ENCODE assay signal across 23 cellular contexts in genomic region chr2:24520175-24520574, GRCh38. TPM values are rescaled to one million over a fixed set of nuclear protein-coding genes. Genes with fewer than 3 reads are reported as not detected.
DNase-seq lines count a peak whose midpoint lies in the region; ATAC-seq and TF ChIP-seq lines count a peak whose summit lies in the region.
"Had no signal": no experiment of that assay in that cellular context is flagged by ENCODE, and none has a peak within 500 bp of the region (broad histone marks: within the 10 kb centered on the region; RNA-seq: fewer than 3 reads in every experiment).

No MANE protein-coding gene starts in this region.

- H3K4me1 Mint-ChIP-seq in activated naive CD8-positive, alpha-beta T cell treated with anti-CD3 and anti-CD28 coated beads, Interleukin-2, amount 50 U/mL, for 24 hours: peaks cover 62% of the 10 kb centered on the region
- H3K4me1 Mint-ChIP-seq in activated naive CD8-positive, alpha-beta T cell treated with anti-CD3 and anti-CD28 coated beads for 36 hours: peaks cover 54% of the 10 kb centered on the region
- H3K4me1 Mint-ChIP-seq in CD4-positive, CD25-positive, alpha-beta regulatory T cell: peaks cover 40 to 61% (median 53%) of the 10 kb centered on the region in 4 donors
- H3K4me1 Mint-ChIP-seq in stimulated activated effector memory CD8-positive, alpha-beta T cell treated with anti-CD3 and anti-CD28 coated beads, Interleukin-12 subunit alpha, Interleukin-12 subunit beta, amount 100 ng/mL, for 72 hours: peaks cover 52% of the 10 kb centered on the region
- peaks cover 7% of the 10 kb centered on the region for H3K4me1 Mint-ChIP-seq in endodermal cell

- peak overlapping the region; percentile 87 for H3K27ac Mint-ChIP-seq in activated naive CD8-positive, alpha-beta T cell treated with anti-CD3 and anti-CD28 coated beads, Interleukin-2, amount 50 U/mL, for 24 hours
- H3K27ac Mint-ChIP-seq in activated naive CD8-positive, alpha-beta T cell treated with anti-CD3 and anti-CD28 coated beads for 36 hours: no peak overlapping the region
- peak overlapping the region in 1 of 3 donors; percentile 77 for H3K27ac Mint-ChIP-seq in CD4-positive, CD25-positive, alpha-beta regulatory T cell
- H3K27ac Mint-ChIP-seq in stimulated activated effector memory CD8-positive, alpha-beta T cell treated with anti-CD3 and anti-CD28 coated beads, Interleukin-12 subunit alpha, Interleukin-12 subunit beta, amount 100 ng/mL, for 72 hours: no peak overlapping the region
- no peak overlapping the region for H3K27ac Mint-ChIP-seq in endodermal cell
- H3K27ac Mint-ChIP-seq: CD14-positive monocyte, H9 had no signal

- H3K9ac ChIP-seq in Karpas-422 (ENCODE audit: low read length) (no peak overlapping the region), endodermal cell (ENCODE audit: extremely low read depth, low read length, poor library complexity, severe bottlenecking) (no peak overlapping the region)
- H3K9ac ChIP-seq: BLaER1 treated with 17β-estradiol and CSF1 and Interleukin-3, amounts not matched to agents 10 nM and 100 nM; GM23248 had no signal

- no peaks in the 10 kb centered on the region for H3K27me3 Mint-ChIP-seq in activated naive CD8-positive, alpha-beta T cell treated with anti-CD3 and anti-CD28 coated beads, Interleukin-2, amount 50 U/mL, for 24 hours
- no peaks in the 10 kb centered on the region for H3K27me3 Mint-ChIP-seq in activated naive CD8-positive, alpha-beta T cell treated with anti-CD3 and anti-CD28 coated beads for 36 hours
- no peaks in the 10 kb centered on the region for H3K27me3 Mint-ChIP-seq in CD4-positive, CD25-positive, alpha-beta regulatory T cell
- peaks cover 2% of the 10 kb centered on the region for H3K27me3 Mint-ChIP-seq in endodermal cell (ENCODE audit: insufficient read depth)
- H3K27me3 Mint-ChIP-seq: CD4-positive, alpha-beta memory T cell had no signal

- no peak for DNase-seq in activated naive CD8-positive, alpha-beta T cell treated with anti-CD3 and anti-CD28 coated beads, Interleukin-2, amount 50 U/mL, for 24 hours
- DNase-seq in activated naive CD8-positive, alpha-beta T cell treated with anti-CD3 and anti-CD28 coated beads for 36 hours: no peak
- DNase-seq in CD4-positive, CD25-positive, alpha-beta regulatory T cell: no peak
- DNase-seq in Karpas-422 (peak; percentile 24), endodermal cell (no peak)
- no peak for DNase-seq in stimulated activated effector memory CD8-positive, alpha-beta T cell treated with anti-CD3 and anti-CD28 coated beads, Interleukin-12 subunit alpha, Interleukin-12 subunit beta, amount 100 ng/mL, for 72 hours (ENCODE audit: low spot score in 2 of 2)
- no peak for DNase-seq in stimulated activated naive CD4-positive, alpha-beta T cell treated with Interleukin-2 at 50 U/mL for 16 hours (lab: John Stamatoyannopoulos, UW)
- DNase-seq: 8988T; ACHN; AML-193; BE2C; Caco-2; CD4-positive, alpha-beta memory T cell; DMS153; DND-41; GDM1; GM23248; H9 had no signal

- no peak for ATAC-seq in activated naive CD8-positive, alpha-beta T cell treated with anti-CD3 and anti-CD28 coated beads, Interleukin-2, amount 50 U/mL, for 24 hours
- ATAC-seq in CD4-positive, CD25-positive, alpha-beta regulatory T cell (ENCODE audit: low read depth in 2 of 2): no peak
- no peak for ATAC-seq in stimulated activated effector memory CD8-positive, alpha-beta T cell treated with anti-CD3 and anti-CD28 coated beads, Interleukin-12 subunit alpha, Interleukin-12 subunit beta, amount 100 ng/mL, for 72 hours
- ATAC-seq: A549, GM12878, HCT116 had no signal

- no peaks in the 10 kb centered on the region for H3K9me2 ChIP-seq in Karpas-422 (replicated peaks; ENCODE audit: insufficient read depth, low read length)

- H3K4me3 ChIP-seq in CD4-positive, CD25-positive, alpha-beta regulatory T cell (ENCODE audit: low read depth, low read length): no peak overlapping the region
- H3K4me3 ChIP-seq in Karpas-422 (ENCODE audit: low read length) (no peak overlapping the region), endodermal cell (ENCODE audit: low read length) (no peak overlapping the region)
- H3K4me3 ChIP-seq: A549; BLaER1 treated with 17β-estradiol and CSF1 and Interleukin-3, amounts not matched to agents 10 nM and 100 nM; GM12878; GM23248 had no signal

- peaks cover 13% of the 10 kb centered on the region for H3K4me1 ChIP-seq in CD4-positive, CD25-positive, alpha-beta regulatory T cell (ENCODE audit: control insufficient read depth, insufficient read depth, low read length, poor library complexity, severe bottlenecking)
- H3K4me1 ChIP-seq in Karpas-422 (ENCODE audit: low read length) (no peaks in the 10 kb centered on the region), endodermal cell (ENCODE audit: control insufficient read depth, insufficient read depth, low read length) (no peaks in the 10 kb centered on the region)
- H3K4me1 ChIP-seq: BE2C, Caco-2 had no signal

- H3K4me3 Mint-ChIP-seq in activated naive CD8-positive, alpha-beta T cell treated with anti-CD3 and anti-CD28 coated beads, Interleukin-2, amount 50 U/mL, for 24 hours: no peak overlapping the region
- H3K4me3 Mint-ChIP-seq in activated naive CD8-positive, alpha-beta T cell treated with anti-CD3 and anti-CD28 coated beads for 36 hours: no peak overlapping the region
- peak overlapping the region in 3 of 4 donors; percentile 8 to 27 (median 18) for H3K4me3 Mint-ChIP-seq in CD4-positive, CD25-positive, alpha-beta regulatory T cell
- H3K4me3 Mint-ChIP-seq in stimulated activated effector memory CD8-positive, alpha-beta T cell treated with anti-CD3 and anti-CD28 coated beads, Interleukin-12 subunit alpha, Interleukin-12 subunit beta, amount 100 ng/mL, for 72 hours: peak overlapping the region; percentile 55
- H3K4me3 Mint-ChIP-seq in endodermal cell: no peak overlapping the region
- H3K4me3 Mint-ChIP-seq: CD14-positive monocyte, H9 had no signal

- no peaks in the 10 kb centered on the region for H3K27me3 ChIP-seq in CD4-positive, CD25-positive, alpha-beta regulatory T cell (ENCODE audit: control insufficient read depth, insufficient read depth, low read length)
- peaks cover 6% of the 10 kb centered on the region; the same call in 1 of the 2 replicates for H3K27me3 ChIP-seq in Karpas-422 (ENCODE audit: low read length)
- H3K27me3 ChIP-seq in endodermal cell (ENCODE audit: control insufficient read depth, insufficient read depth, low read length, poor library complexity, severe bottlenecking): no peaks in the 10 kb centered on the region
- H3K27me3 ChIP-seq: BE2C; BLaER1 treated with 17β-estradiol and CSF1 and Interleukin-3, amounts not matched to agents 10 nM and 100 nM had no signal

- peaks cover 3% of the 10 kb centered on the region for H3K36me3 ChIP-seq in CD4-positive, CD25-positive, alpha-beta regulatory T cell (ENCODE audit: control insufficient read depth, insufficient read depth, low read length)
- H3K36me3 ChIP-seq in Karpas-422 (ENCODE audit: insufficient read depth, low read length) (no peaks in the 10 kb centered on the region), endodermal cell (ENCODE audit: control insufficient read depth, insufficient read depth, low read length) (no peaks in the 10 kb centered on the region)
- H3K36me3 ChIP-seq: BE2C had no signal

- H3K4me2 ChIP-seq in Karpas-422 (ENCODE audit: low read depth, low read length, poor library complexity, severe bottlenecking): no peak overlapping the region
- H3K4me2 ChIP-seq: A549; BLaER1 treated with 17β-estradiol and CSF1 and Interleukin-3, amounts not matched to agents 10 nM and 100 nM had no signal

- H2AFZ ChIP-seq in Karpas-422 (ENCODE audit: low read length): no peak overlapping the region
- H2AFZ ChIP-seq: GM23248 had no signal

- H3K9me3 ChIP-seq in CD4-positive, CD25-positive, alpha-beta regulatory T cell (ENCODE audit: control insufficient read depth in 2 of 2, low read length in 2 of 2): no peaks in the 10 kb centered on the region
- H3K9me3 ChIP-seq in Karpas-422 (ENCODE audit: low read length) (peaks cover 5% of the 10 kb centered on the region; the same call in 1 of the 2 replicates), endodermal cell (ENCODE audit: control insufficient read depth, low read length) (peaks cover 16% of the 10 kb centered on the region)
- H3K9me3 ChIP-seq: A549, BE2C, Caco-2 had no signal

- peaks cover 6% of the 10 kb centered on the region for H3K9me3 Mint-ChIP-seq in activated naive CD8-positive, alpha-beta T cell treated with anti-CD3 and anti-CD28 coated beads, Interleukin-2, amount 50 U/mL, for 24 hours
- peaks cover 14% of the 10 kb centered on the region for H3K9me3 Mint-ChIP-seq in activated naive CD8-positive, alpha-beta T cell treated with anti-CD3 and anti-CD28 coated beads for 36 hours
- H3K9me3 Mint-ChIP-seq in CD4-positive, CD25-positive, alpha-beta regulatory T cell: peaks cover 0 to 3% (median 0%) of the 10 kb centered on the region in 7 donors
- peaks cover 3% of the 10 kb centered on the region for H3K9me3 Mint-ChIP-seq in stimulated activated effector memory CD8-positive, alpha-beta T cell treated with anti-CD3 and anti-CD28 coated beads, Interleukin-12 subunit alpha, Interleukin-12 subunit beta, amount 100 ng/mL, for 72 hours
- peaks cover 4% of the 10 kb centered on the region for H3K9me3 Mint-ChIP-seq in endodermal cell
- H3K9me3 Mint-ChIP-seq: CD4-positive, alpha-beta memory T cell; H9 had no signal

- no peaks in the 10 kb centered on the region for H4K20me1 ChIP-seq in Karpas-422 (ENCODE audit: insufficient read depth, low read depth, low read length)

- no peaks in the 10 kb centered on the region for H3K79me2 ChIP-seq in Karpas-422 (ENCODE audit: low read length)

- no CpG with 5 or more reads among the region's 1 CpG for WGBS in endodermal cell (ENCODE audit: insufficient coverage in 1 of 2, insufficient read length in 1 of 2), 2 experiments

- no peak overlapping the region for H3K27ac ChIP-seq in CD4-positive, CD25-positive, alpha-beta regulatory T cell (ENCODE audit: insufficient read depth, low read length, poor library complexity, severe bottlenecking)
- H3K27ac ChIP-seq in Karpas-422 (ENCODE audit: low read length) (no peak overlapping the region), endodermal cell (ENCODE audit: low read depth, low read length) (no peak overlapping the region)
- H3K27ac ChIP-seq: A549; BLaER1 treated with 17β-estradiol and CSF1 and Interleukin-3, amounts not matched to agents 10 nM and 100 nM; GM23248 had no signal

- no peak for TF ChIP-seq CTCF in endodermal cell (conservative IDR thresholded peaks at IDR 0.05)

- H3K36me3 Mint-ChIP-seq in activated naive CD8-positive, alpha-beta T cell treated with anti-CD3 and anti-CD28 coated beads, Interleukin-2, amount 50 U/mL, for 24 hours (ENCODE audit: low read depth): peaks cover 5% of the 10 kb centered on the region
- peaks cover 31% of the 10 kb centered on the region for H3K36me3 Mint-ChIP-seq in activated naive CD8-positive, alpha-beta T cell treated with anti-CD3 and anti-CD28 coated beads for 36 hours
- H3K36me3 Mint-ChIP-seq in CD4-positive, CD25-positive, alpha-beta regulatory T cell: peaks cover 10% of the 10 kb centered on the region
- peaks cover 6% of the 10 kb centered on the region for H3K36me3 Mint-ChIP-seq in stimulated activated effector memory CD8-positive, alpha-beta T cell treated with anti-CD3 and anti-CD28 coated beads, Interleukin-12 subunit alpha, Interleukin-12 subunit beta, amount 100 ng/mL, for 72 hours
- H3K36me3 Mint-ChIP-seq in endodermal cell (ENCODE audit: low read depth): no peaks in the 10 kb centered on the region
- H3K36me3 Mint-ChIP-seq: CD4-positive, alpha-beta memory T cell had no signal

RNA-seq across cellular contexts. Expression of gene NCOA1, which starts 29.1 kb away (rescaled TPM):
- total RNA-seq in activated naive CD8-positive, alpha-beta T cell treated with anti-CD3 and anti-CD28 coated beads for 36 hours: 10 to 100 TPM; 19.2 to 20.2 TPM
- total RNA-seq in CD4-positive, CD25-positive, alpha-beta regulatory T cell: 53.6 TPM
- 10 to 100 TPM in 3 of 4 donors, 1 to 10 TPM in 1; 9.0 to 20.9 (median 12.7) TPM for polyA plus RNA-seq in CD4-positive, CD25-positive, alpha-beta regulatory T cell
- total RNA-seq in Karpas-422 (2014; rRNA removed; shearing (Covaris generic); ENCODE audit: low replicate concordance): 4.1 and 5.4 TPM in 2 replicates
- total RNA-seq in endodermal cell: 10 to 100 TPM; 20.1 to 22.6 TPM
- polyA plus RNA-seq in endodermal cell (2013, experiment 1 of 2): 16.3 TPM
- polyA plus RNA-seq in endodermal cell (2013, experiment 2 of 2): 16.4 TPM

Comparison
In these comparisons a context has a peak if more than half of its experiments do, and no peak if none do; other contexts are left out.
1. H3K4me3 Mint-ChIP-seq: peak in CD4-positive, CD25-positive, alpha-beta regulatory T cell (3 of 4) and stimulated activated effector memory CD8-positive, alpha-beta T cell treated with anti-CD3 and anti-CD28 coated beads, Interleukin-12 subunit alpha, Interleukin-12 subunit beta, amount 100 ng/mL, for 72 hours (single experiment); none in activated naive CD8-positive, alpha-beta T cell treated with anti-CD3 and anti-CD28 coated beads, Interleukin-2, amount 50 U/mL, for 24 hours (single experiment), activated naive CD8-positive, alpha-beta T cell treated with anti-CD3 and anti-CD28 coated beads for 36 hours (single experiment) and endodermal cell (single experiment).